34 cellular contexts compared by ENCODE assay signal in genomic region chr16:70569752-70570151, GRCh38.
"Had no signal": no experiment of that assay in that cellular context is flagged by ENCODE, and none has a peak within 500 bp of the region (broad histone marks: within the 10 kb centered on the region; RNA-seq: fewer than 3 reads in every experiment).

No MANE protein-coding gene starts in this region.

- FAIRE-seq: endometrium, small intestine, urothelium cell line had no signal

- H3K4me3 ChIP-seq: adrenal gland, body of pancreas, colonic mucosa, heart left ventricle, left ventricle myocardium inferior, neural progenitor cell, sigmoid colon, testis, transverse colon had no signal

- H3K27me3 ChIP-seq: adrenal gland, body of pancreas, colonic mucosa, foreskin keratinocyte, heart left ventricle, neural progenitor cell, sigmoid colon, testis, transverse colon had no signal

- H3K27me3 Mint-ChIP-seq: activated naive CD8-positive, alpha-beta T cell treated with anti-CD3 and anti-CD28 coated beads for 36 hours; naive thymus-derived CD4-positive, alpha-beta T cell; stimulated activated naive B cell treated with anti-CD40 and anti-IgM and Interleukin-4, amounts not matched to agents 10 μg/mL and 1 μg/mL and 100 μg/mL, for 72 hours; T-cell had no signal

- H3K9ac ChIP-seq: neural progenitor cell had no signal

- H3K4me2 ChIP-seq: neural progenitor cell had no signal

- H3K4me3 Mint-ChIP-seq: activated naive CD4-positive, alpha-beta T cell treated with anti-CD3 and anti-CD28 coated beads for 36 hours; activated naive CD8-positive, alpha-beta T cell treated with anti-CD3 and anti-CD28 coated beads for 36 hours; activated T-helper 1 cell treated with anti-CD3 and anti-CD28 coated beads, Interleukin-12 subunit alpha, Interleukin-12 subunit beta, Interleukin-2, Interleukin-4 antibody, amounts not matched to agents 30 ng/mL and 10 ng/mL and 1 ng/mL, durations not matched to agents 14 hours and 24 hours and 36 hours; naive thymus-derived CD4-positive, alpha-beta T cell; neural progenitor cell; stimulated activated naive B cell treated with anti-CD40 and anti-IgM and Interleukin-4, amounts not matched to agents 10 μg/mL and 1 μg/mL and 100 μg/mL, for 72 hours; T-cell; T-helper 2 cell treated with Interferon-gamma antibody and Interleukin-4, amounts not matched to agents 5 μg/mL and 100 μg/mL, for 36 hours had no signal

- H3K9me3 ChIP-seq: adrenal gland, body of pancreas, colonic mucosa, heart left ventricle, left ventricle myocardium inferior, sigmoid colon, testis, transverse colon had no signal

- H3K4me1 Mint-ChIP-seq: neural progenitor cell had no signal

- H2AFZ ChIP-seq: neural progenitor cell had no signal

- H3K27ac ChIP-seq: body of pancreas, colonic mucosa, foreskin keratinocyte, heart left ventricle, left ventricle myocardium inferior, neural progenitor cell, sigmoid colon, testis, transverse colon had no signal

- DNase-seq: activated CD4-positive, alpha-beta T cell treated with anti-CD3 and anti-CD28 coated beads for 4 hours; activated CD4-positive, alpha-beta T cell treated with anti-CD3 and anti-CD28 coated beads, Interleukin-2, amount 50 U/mL, for 4 hours; activated effector memory CD4-positive, alpha-beta T cell treated with anti-CD3 and anti-CD28 coated beads, Interleukin-2, amount 50 U/mL, for 16 hours; activated naive CD4-positive, alpha-beta T cell treated with anti-CD3 and anti-CD28 coated beads for 36 hours; activated naive CD8-positive, alpha-beta T cell treated with anti-CD3 and anti-CD28 coated beads for 36 hours; activated T-cell treated with anti-CD3 and anti-CD28 coated beads for 4 hours; aorta; body of pancreas; cerebellar nuclear complex; colonic mucosa; effector CD8-positive, alpha-beta T cell; erythroblast; foreskin keratinocyte; heart left ventricle; hypothalamus; left ventricle myocardium inferior; midbrain; naive thymus-derived CD4-positive, alpha-beta T cell; occipital lobe; posterior cingulate gyrus; sigmoid colon; small intestine; stimulated activated CD4-positive, alpha-beta T cell treated with anti-CD3 and anti-CD28 coated beads, Interleukin-1b, Interleukin-23, amount 100 ng/mL, for 48 hours; stimulated activated CD4-positive, alpha-beta T cell treated with anti-CD3 and anti-CD28 coated beads, Interleukin-4, amount 100 ng/mL, for 4 hours; stimulated activated naive B cell treated with anti-CD40 and anti-IgM and Interleukin-4, amounts not matched to agents 10 μg/mL and 1 μg/mL and 100 μg/mL, for 72 hours; T-cell; testis; transverse colon had no signal

- ATAC-seq: body of pancreas; heart left ventricle; naive thymus-derived CD4-positive, alpha-beta T cell; stimulated activated naive B cell treated with anti-CD40 and anti-IgM and Interleukin-4, amounts not matched to agents 10 μg/mL and 1 μg/mL and 100 μg/mL, for 72 hours; T-cell had no signal

- H3K27ac Mint-ChIP-seq: activated naive CD8-positive, alpha-beta T cell treated with anti-CD3 and anti-CD28 coated beads for 36 hours; activated T-helper 1 cell treated with anti-CD3 and anti-CD28 coated beads, Interleukin-12 subunit alpha, Interleukin-12 subunit beta, Interleukin-2, Interleukin-4 antibody, amounts not matched to agents 30 ng/mL and 10 ng/mL and 1 ng/mL, durations not matched to agents 14 hours and 24 hours and 36 hours; neural progenitor cell; stimulated activated naive B cell treated with anti-CD40 and anti-IgM and Interleukin-4, amounts not matched to agents 10 μg/mL and 1 μg/mL and 100 μg/mL, for 72 hours; T-cell; T-helper 2 cell treated with Interferon-gamma antibody and Interleukin-4, amounts not matched to agents 5 μg/mL and 100 μg/mL, for 36 hours had no signal

- H3K9me3 Mint-ChIP-seq: activated naive CD4-positive, alpha-beta T cell treated with anti-CD3 and anti-CD28 coated beads for 36 hours; activated naive CD8-positive, alpha-beta T cell treated with anti-CD3 and anti-CD28 coated beads for 36 hours; activated T-helper 1 cell treated with anti-CD3 and anti-CD28 coated beads, Interleukin-12 subunit alpha, Interleukin-12 subunit beta, Interleukin-2, Interleukin-4 antibody, amounts not matched to agents 30 ng/mL and 10 ng/mL and 1 ng/mL, durations not matched to agents 14 hours and 24 hours and 36 hours; neural progenitor cell; stimulated activated naive B cell treated with anti-CD40 and anti-IgM and Interleukin-4, amounts not matched to agents 10 μg/mL and 1 μg/mL and 100 μg/mL, for 72 hours; T-cell; T-helper 2 cell treated with Interferon-gamma antibody and Interleukin-4, amounts not matched to agents 5 μg/mL and 100 μg/mL, for 36 hours had no signal

- H3K4me1 ChIP-seq: body of pancreas, colonic mucosa, neural progenitor cell had no signal
